9 cellular contexts compared by ENCODE assay signal in the genomic region with DNA sequence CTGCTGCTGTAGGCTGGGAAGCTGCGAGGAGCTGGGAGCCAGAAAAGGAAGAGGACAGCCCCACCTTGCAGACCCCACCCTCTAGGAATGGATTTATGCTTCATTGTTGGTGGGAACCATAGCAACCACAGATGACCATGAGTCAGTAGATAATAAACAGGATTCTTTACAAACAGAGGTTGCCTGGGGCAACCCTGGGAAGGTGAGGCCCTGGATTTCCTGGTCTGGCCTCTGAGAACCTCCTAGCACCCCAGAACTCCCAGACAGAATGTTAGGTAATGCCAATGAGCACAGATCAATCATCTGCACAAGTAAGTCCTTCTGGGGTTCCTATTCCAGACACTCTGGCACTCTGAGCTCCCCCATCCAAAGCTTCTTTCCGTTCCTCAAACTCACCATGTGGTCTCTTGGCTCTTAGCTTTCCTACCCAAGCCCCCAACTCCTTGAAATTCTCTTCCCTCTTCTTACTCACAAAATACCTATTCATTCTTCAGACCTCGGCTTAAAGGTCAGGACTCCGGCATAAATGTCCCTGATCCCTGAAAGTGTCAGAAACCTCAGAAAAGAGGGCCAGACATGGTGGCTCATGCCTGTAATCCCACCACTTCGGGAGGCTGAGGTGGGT. TPM values are rescaled to one million over a fixed set of nuclear protein-coding genes. Genes with fewer than 3 reads are reported as not detected.
DNase-seq lines count a peak whose midpoint lies in the region; ATAC-seq, FAIRE-seq and TF ChIP-seq lines count a peak whose summit lies in the region.
"Had no signal": no experiment of that assay in that cellular context is flagged by ENCODE, and none has a peak within 500 bp of the region (broad histone marks: within the 10 kb centered on the region; RNA-seq: fewer than 3 reads in every experiment).

No MANE protein-coding gene starts in this region.

- no peak for FAIRE-seq in K562 (lab: Jason Lieb, UNC)

- no peak overlapping the region for H3K27ac ChIP-seq in K562 (ENCODE audit: extremely low read depth, low read depth, low read length)

- no peaks in the 10 kb centered on the region for H3K79me2 ChIP-seq in K562 (ENCODE audit: control insufficient read depth, insufficient read depth, low read length)

- ATAC-seq in K562 (peak; percentile 71), GM21528 (IDR thresholded peaks at IDR 0.05; ENCODE audit: low FRiP score, unreplicated experiment) (no peak)

- H3K27me3 ChIP-seq in K562 (ENCODE audit: control insufficient read depth in 2 of 2, insufficient read depth in 2 of 2, low read length in 2 of 2), result no peaks in the 10 kb centered on the region

- H4K20me1 ChIP-seq in K562 (replicated peaks; ENCODE audit: control insufficient read depth, insufficient read depth, low read length), result no peaks in the 10 kb centered on the region

- no peaks in the 10 kb centered on the region for H3K9me1 ChIP-seq in K562 (ENCODE audit: control insufficient read depth, insufficient read depth, low read length)

- intact Hi-C loops in K562 (cut with micrococcal nuclease), result no loop called here

- no peak for TF ChIP-seq CTCF in K562 (IDR thresholded peaks at IDR 0.05 in 2 of 3, conservative IDR thresholded peaks at IDR 0.05 in 1 of 3; ENCODE audit: insufficient read depth in 2 of 3, low read depth in 1 of 3, low read length in 3 of 3)

- H3K9ac ChIP-seq in K562 (ENCODE audit: insufficient read depth in 1 of 2, low read depth in 2 of 2, low read length in 2 of 2), result no peak overlapping the region

- WGBS in K562 (ENCODE audit: insufficient coverage, low coverage, missing lambda C conversion rate), result 52% methylated on average over 5 of the region's 5 CpGs

- no peaks in the 10 kb centered on the region for H3K36me3 ChIP-seq in K562 (ENCODE audit: control insufficient read depth, insufficient read depth, low read length)

- H2AFZ ChIP-seq in K562 (ENCODE audit: low read depth, low read length), result 0 out of 2 replicates have a peak overlapping the region, but pooled peaks have one; percentile 14

- BruUV-seq in K562 (replicated peaks; lab: Mats Ljungman, UMichigan), result no TSS peak

- no peak overlapping the region for H3K4me2 ChIP-seq in K562 (ENCODE audit: insufficient read depth, low read length)

- H3K4me1 ChIP-seq in K562 (replicated peaks in 1 of 2; ENCODE audit: control insufficient read depth in 2 of 2, insufficient read depth in 2 of 2, low read length in 2 of 2), result peaks cover 9% of the 10 kb centered on the region in 2 experiments; a peak in 4 of 5 replicates

- DNase-seq in A172 (ENCODE audit: low spot score) (peak; percentile 65), HT-29 (ENCODE audit: low spot score) (peak; percentile 99), K562 (ENCODE audit: extremely low read depth in 1 of 4, low spot score in 3 of 4) (peak; percentile 45 to 55 (median 50)), left kidney (ENCODE audit: low read depth, low spot score) (peak; percentile 83), GF-D8 (lab: John Stamatoyannopoulos, UW) (no peak), OCI-M2 (lab: John Stamatoyannopoulos, UW; ENCODE audit: unreplicated experiment) (no peak)
- no peak for DNase-seq in activated naive CD4-positive, alpha-beta T cell (lab: John Stamatoyannopoulos, UW)
- DNase-seq: activated naive CD8-positive, alpha-beta T cell treated with anti-CD3 and anti-CD28 coated beads, Interleukin-2, amount 10 ng/mL, durations not matched to agents 7 days and 5 days had no signal

- POLR2A ChIA-PET in K562 (lab: Yijun Ruan, JAX), result interaction anchor here (1.1 kb wide), 1 partner anchor 299 kb away, joined by 4 read pairs; no protein-coding TSS in a partner anchor

- TF ChIP-seq EP300 in K562 (IDR thresholded peaks at IDR 0.05; ENCODE audit: low read length), result no peak

- H3K4me3 ChIP-seq in K562, result no peak overlapping the region

- CTCF ChIA-PET in K562 (lab: Yijun Ruan, JAX; ENCODE audit: low intra/inter-chr PET ratio), result no interaction called here

- no peak for TF ChIP-seq RAD21 in K562 (CRISPR knock-in tag; conservative IDR thresholded peaks at IDR 0.05 in 1 of 2, IDR thresholded peaks at IDR 0.05 in 1 of 2)

- in situ Hi-C loops in K562 (cut with MboI), result no loop called here

- TF ChIP-seq POLR2A in K562 (conservative IDR thresholded peaks at IDR 0.05), result no peak

- H3K9me3 ChIP-seq in K562 (replicated peaks; ENCODE audit: control insufficient read depth, insufficient read depth, low read depth, low read length), result no peaks in the 10 kb centered on the region

TF ChIP-seq in K562, 482 proteins besides CTCF, POLR2A, EP300 and RAD21 (continues in another document):
- TF ChIP-seq TFAM (CRISPR knock-in tag; conservative IDR thresholded peaks at IDR 0.05), result no peak
- TF ChIP-seq HLTF (IDR thresholded peaks at IDR 0.05), result no peak
- TF ChIP-seq BMI1 (IDR thresholded peaks at IDR 0.05; ENCODE audit: low read length), result peak; percentile 50; the same call in 1 of the 2 replicates

RNA-seq across cellular contexts. Expression of gene PLEKHG6, which starts 15.2 kb away (rescaled TPM):
- total RNA-seq in A172 (2014; rRNA removed; shearing (Covaris generic)), result not detected in 2 replicates
- total RNA-seq in HT-29 (2014; rRNA removed; shearing (Covaris generic)), result 90.1 and 94.8 TPM in 2 replicates
- total RNA-seq in K562 (2011; cell fraction: chromatin; rRNA removed; ENCODE audit: low replicate concordance), result 1.9 TPM in 1 of 2 replicates, not detected in the other
- 0.50 and 0.92 TPM in 2 replicates for total RNA-seq in K562 (2011; cell fraction: nucleolus; rRNA removed)
- total RNA-seq in K562 (2011; cell fraction: nucleoplasm; rRNA removed), result 0.15 and 0.29 TPM in 2 replicates
- total RNA-seq in K562 (2014; rRNA removed) (0.33 and 0.41 TPM in 2 replicates), K562 (2014; rRNA removed; fragmentation: Illumina TruSeq; extraction: Trizol) (0.19 and 0.29 TPM in 2 replicates), K562 (2015; rRNA removed; fragmentation: Illumina TruSeq; extraction: Trizol) (not detected in 2 replicates), K562 (2021) (0.86 and 1.2 TPM in 2 replicates)
- polyA plus RNA-seq in K562 (2011; rRNA removed) (0.28 and 0.38 TPM in 2 replicates), K562 (2014; fragmentation: Illumina TruSeq; extraction: Trizol) (0.18 and 0.42 TPM in 2 replicates), K562 (2014; fragmentation: Nextera tagmentation; extraction: Ambion mirVana) (not detected), K562 (2014; rRNA removed) (0.22 and 0.54 TPM in 2 replicates)
- 1.0 and 5.3 TPM in 2 replicates for polyA plus RNA-seq in K562 (2011; cell fraction: cytosol; rRNA removed)
- polyA plus RNA-seq in K562 (2011; cell fraction: nucleus; rRNA removed), result 0.24 and 0.26 TPM in 2 replicates
- 0.35 and 0.84 TPM in 2 replicates for polyA plus RNA-seq in K562 (2012)
- 0.09 and 0.18 TPM in 2 replicates for polyA minus RNA-seq in K562 (2011; rRNA and poly(A)+ RNA removed)
- not detected in 2 replicates for polyA minus RNA-seq in K562 (2011; cell fraction: cytosol; rRNA and poly(A)+ RNA removed)
- 0.33 and 0.81 TPM in 2 replicates for polyA minus RNA-seq in K562 (2011; cell fraction: nucleus; rRNA and poly(A)+ RNA removed)
- total RNA-seq: activated naive CD8-positive, alpha-beta T cell treated with anti-CD3 and anti-CD28 coated beads, Interleukin-2, amount 10 ng/mL, durations not matched to agents 7 days and 5 days had no signal

RNA-seq across cellular contexts. Expression of gene TNFRSF1A, which starts 46.6 kb away (rescaled TPM):
- 121 and 172 TPM in 2 replicates for total RNA-seq in A172 (2014; rRNA removed; shearing (Covaris generic))
- 91.9 and 94.5 TPM in 2 replicates for total RNA-seq in HT-29 (2014; rRNA removed; shearing (Covaris generic))
- total RNA-seq in K562 (2011; cell fraction: chromatin; rRNA removed; ENCODE audit: low replicate concordance), result 73.3 and 150 TPM in 2 replicates
- total RNA-seq in K562 (2011; cell fraction: nucleolus; rRNA removed), result 101 and 137 TPM in 2 replicates
- total RNA-seq in K562 (2011; cell fraction: nucleoplasm; rRNA removed), result 118 and 145 TPM in 2 replicates
- total RNA-seq in K562 (2014; rRNA removed) (34.6 and 43.5 TPM in 2 replicates), K562 (2014; rRNA removed; fragmentation: Illumina TruSeq; extraction: Trizol) (18.3 and 22.0 TPM in 2 replicates), K562 (2015; rRNA removed; fragmentation: Illumina TruSeq; extraction: Trizol) (31.1 and 33.0 TPM in 2 replicates), K562 (2021) (29.8 and 37.7 TPM in 2 replicates)
- polyA plus RNA-seq in K562 (2011; rRNA removed) (27.2 and 30.0 TPM in 2 replicates), K562 (2014; fragmentation: Illumina TruSeq; extraction: Trizol) (38.2 and 57.7 TPM in 2 replicates), K562 (2014; fragmentation: Nextera tagmentation; extraction: Ambion mirVana) (under 1 TPM; 0.76 to 0.89 TPM), K562 (2014; rRNA removed) (22.0 and 22.5 TPM in 2 replicates)
- polyA plus RNA-seq in K562 (2011; cell fraction: cytosol; rRNA removed), result 26.1 and 32.9 TPM in 2 replicates
- polyA plus RNA-seq in K562 (2011; cell fraction: nucleus; rRNA removed), result 38.9 and 53.1 TPM in 2 replicates
- 28.5 and 42.0 TPM in 2 replicates for polyA plus RNA-seq in K562 (2012)
- polyA minus RNA-seq in K562 (2011; rRNA and poly(A)+ RNA removed), result 31.2 and 34.3 TPM in 2 replicates
- 42.9 and 43.0 TPM in 2 replicates for polyA minus RNA-seq in K562 (2011; cell fraction: cytosol; rRNA and poly(A)+ RNA removed)
- 33.1 and 33.2 TPM in 2 replicates for polyA minus RNA-seq in K562 (2011; cell fraction: nucleus; rRNA and poly(A)+ RNA removed)

Comparison
In these comparisons a context has a peak if more than half of its experiments do, and no peak if none do; other contexts are left out.
1. DNase-seq: peak in A172 (single experiment), HT-29 (single experiment), K562 (4 of 4) and left kidney (single experiment); none in GF-D8 (single experiment), OCI-M2 (single experiment) and activated naive CD4-positive, alpha-beta T cell (0 of 4).
2. RNA of gene PLEKHG6, which starts 15.2 kb away (total RNA-seq): 90.1 to 94.8 TPM in HT-29; 0.15 to 1.9 TPM in K562 and not detected in A172; every median in the first group is over 10 times any median in the second.